12 cellular contexts compared by ENCODE assay signal in genomic region chr4:150970685-150971151, GRCh38. TPM values are rescaled to one million over a fixed set of nuclear protein-coding genes. Genes with fewer than 3 reads are reported as not detected.
DNase-seq lines count a peak whose midpoint lies in the region; ATAC-seq, FAIRE-seq and TF ChIP-seq lines count a peak whose summit lies in the region.
"Had no signal": no experiment of that assay in that cellular context is flagged by ENCODE, and none has a peak within 500 bp of the region (broad histone marks: within the 10 kb centered on the region; RNA-seq: fewer than 3 reads in every experiment).

No MANE protein-coding gene starts in this region.

- H3K4me3 Mint-ChIP-seq in natural killer cell treated with Interleukin-12 subunit alpha and Interleukin-12 subunit beta and Interleukin-15 and Interleukin-18, amount 100 ng/mL, for 72 hours: peak overlapping the region; percentile 18
- no peak overlapping the region for H3K4me3 Mint-ChIP-seq in natural killer cell
- peak overlapping the region in 1 of 2 donors; percentile 11 for H3K4me3 Mint-ChIP-seq in stimulated activated naive CD8-positive, alpha-beta T cell treated with anti-CD3 and anti-CD28 coated beads, Interleukin-15, amount 100 ng/mL, for 72 hours

- peak; percentile 65 to 85 for ATAC-seq in natural killer cell treated with Interleukin-12 subunit alpha and Interleukin-12 subunit beta and Interleukin-15 and Interleukin-18, amount 100 ng/mL, for 72 hours
- ATAC-seq in natural killer cell (no peak), GM21786 (IDR thresholded peaks at IDR 0.05; ENCODE audit: unreplicated experiment) (peak; percentile 48), HG03378 (IDR thresholded peaks at IDR 0.05; ENCODE audit: unreplicated experiment) (peak; percentile 87)
- peak; percentile 95 for ATAC-seq in stimulated activated naive CD8-positive, alpha-beta T cell treated with anti-CD3 and anti-CD28 coated beads, Interleukin-15, amount 100 ng/mL, for 72 hours

- TF ChIP-seq CTCF in natural killer cell (IDR thresholded peaks at IDR 0.05): no peak
- no peak for TF ChIP-seq CTCF in kidney (IDR thresholded peaks at IDR 0.05; ENCODE audit: borderline replicate concordance, extremely low read depth, insufficient read depth)

- no peaks in the 10 kb centered on the region for H3K27me3 Mint-ChIP-seq in natural killer cell treated with Interleukin-12 subunit alpha and Interleukin-12 subunit beta and Interleukin-15 and Interleukin-18, amount 100 ng/mL, for 72 hours
- no peaks in the 10 kb centered on the region for H3K27me3 Mint-ChIP-seq in natural killer cell (ENCODE audit: low read depth in 2 of 2)
- H3K27me3 Mint-ChIP-seq in stimulated activated naive CD8-positive, alpha-beta T cell treated with anti-CD3 and anti-CD28 coated beads, Interleukin-15, amount 100 ng/mL, for 72 hours: no peaks in the 10 kb centered on the region

- H3K27ac Mint-ChIP-seq in natural killer cell treated with Interleukin-12 subunit alpha and Interleukin-12 subunit beta and Interleukin-15 and Interleukin-18, amount 100 ng/mL, for 72 hours: no peak overlapping the region
- H3K27ac Mint-ChIP-seq in natural killer cell: no peak overlapping the region
- H3K27ac Mint-ChIP-seq in stimulated activated naive CD8-positive, alpha-beta T cell treated with anti-CD3 and anti-CD28 coated beads, Interleukin-15, amount 100 ng/mL, for 72 hours: peak overlapping the region; percentile 12 to 17

- peaks cover 0 to 3% of the 10 kb centered on the region in 2 donors for H3K9me3 ChIP-seq in kidney (ENCODE audit: control insufficient read depth in 1 of 2, low read length in 2 of 2)
- H3K9me3 ChIP-seq: spleen had no signal

- H3K9me3 Mint-ChIP-seq in natural killer cell treated with Interleukin-12 subunit alpha and Interleukin-12 subunit beta and Interleukin-15 and Interleukin-18, amount 100 ng/mL, for 72 hours: no peaks in the 10 kb centered on the region
- H3K9me3 Mint-ChIP-seq in natural killer cell: no peaks in the 10 kb centered on the region
- H3K9me3 Mint-ChIP-seq in stimulated activated naive CD8-positive, alpha-beta T cell treated with anti-CD3 and anti-CD28 coated beads, Interleukin-15, amount 100 ng/mL, for 72 hours: peaks cover 0 to 7% of the 10 kb centered on the region in 2 donors

- H3K4me1 ChIP-seq in kidney (ENCODE audit: control insufficient read depth in 1 of 2, insufficient read depth in 1 of 2, low read depth in 1 of 2, low read length in 2 of 2): no peaks in the 10 kb centered on the region

- no peaks in the 10 kb centered on the region for H3K36me3 ChIP-seq in kidney (ENCODE audit: control insufficient read depth in 1 of 2, insufficient read depth in 2 of 2, low read length in 2 of 2)
- H3K36me3 ChIP-seq: spleen had no signal

- DNase-seq in natural killer cell treated with Interleukin-12 subunit alpha and Interleukin-12 subunit beta and Interleukin-15 and Interleukin-18, amount 100 ng/mL, for 72 hours (ENCODE audit: low spot score): no peak
- DNase-seq in natural killer cell: no peak
- no peak for DNase-seq in stimulated activated naive CD8-positive, alpha-beta T cell treated with anti-CD3 and anti-CD28 coated beads, Interleukin-15, amount 100 ng/mL, for 72 hours
- no peak for DNase-seq in NCI-H345 treated with DMSO at 0.1 percent for 48 hours (lab: John Stamatoyannopoulos, UW; ENCODE audit: unreplicated experiment)
- no peak for DNase-seq in NOMO-1 (lab: John Stamatoyannopoulos, UW; ENCODE audit: unreplicated experiment in 2 of 2)
- DNase-seq in kidney: no peak
- DNase-seq: spleen had no signal

- intact Hi-C loops in natural killer cell (cut with micrococcal nuclease): no loop called here
- intact Hi-C loops in kidney (cut with DNase I): no loop called here

- H3K9ac ChIP-seq in kidney (ENCODE audit: low read length in 2 of 2): no peak overlapping the region
- H3K9ac ChIP-seq: KMS-11 had no signal

- H3K36me3 Mint-ChIP-seq in natural killer cell treated with Interleukin-12 subunit alpha and Interleukin-12 subunit beta and Interleukin-15 and Interleukin-18, amount 100 ng/mL, for 72 hours: no peaks in the 10 kb centered on the region
- no peaks in the 10 kb centered on the region for H3K36me3 Mint-ChIP-seq in natural killer cell

- H3K27ac ChIP-seq in kidney (ENCODE audit: low read depth in 2 of 2, low read length in 2 of 2): no peak overlapping the region
- H3K27ac ChIP-seq: KMS-11, spleen had no signal

- H3K4me1 Mint-ChIP-seq in natural killer cell treated with Interleukin-12 subunit alpha and Interleukin-12 subunit beta and Interleukin-15 and Interleukin-18, amount 100 ng/mL, for 72 hours (ENCODE audit: low read depth in 2 of 2): peaks cover 35 to 49% of the 10 kb centered on the region in 2 donors
- H3K4me1 Mint-ChIP-seq in natural killer cell: peaks cover 31 to 66% of the 10 kb centered on the region in 2 donors
- H3K4me1 Mint-ChIP-seq in stimulated activated naive CD8-positive, alpha-beta T cell treated with anti-CD3 and anti-CD28 coated beads, Interleukin-15, amount 100 ng/mL, for 72 hours: peaks cover 54% of the 10 kb centered on the region

- no peak overlapping the region for H3K4me3 ChIP-seq in kidney (ENCODE audit: low read length in 2 of 2)
- H3K4me3 ChIP-seq: spleen had no signal

- FAIRE-seq in kidney (lab: Jason Lieb, UNC): no peak
- FAIRE-seq: colon, TTC549 had no signal

RNA-seq across cellular contexts. Expression of gene LRBA, which starts 44.4 kb away (rescaled TPM):
- 10 to 100 TPM; 37.7 to 70.5 TPM for total RNA-seq in natural killer cell treated with Interleukin-12 subunit alpha and Interleukin-12 subunit beta and Interleukin-15 and Interleukin-18, amount 100 ng/mL, for 72 hours
- total RNA-seq in natural killer cell: 10 to 100 TPM; 72.1 to 87.6 (median 83.1) TPM
- 76.7 TPM for total RNA-seq in kidney
- polyA plus RNA-seq in kidney (ENCODE audit: insufficient read depth, low read depth, low replicate concordance): 20.3 TPM

Comparison
In these comparisons a context has a peak if more than half of its experiments do, and no peak if none do; other contexts are left out.
1. ATAC-seq: peak in natural killer cell treated with Interleukin-12 subunit alpha and Interleukin-12 subunit beta and Interleukin-15 and Interleukin-18, amount 100 ng/mL, for 72 hours (2 of 2), GM21786 (single experiment), HG03378 (single experiment) and stimulated activated naive CD8-positive, alpha-beta T cell treated with anti-CD3 and anti-CD28 coated beads, Interleukin-15, amount 100 ng/mL, for 72 hours (single experiment); none in natural killer cell (0 of 3).
2. H3K27ac Mint-ChIP-seq: peak in stimulated activated naive CD8-positive, alpha-beta T cell treated with anti-CD3 and anti-CD28 coated beads, Interleukin-15, amount 100 ng/mL, for 72 hours (2 of 2); none in natural killer cell treated with Interleukin-12 subunit alpha and Interleukin-12 subunit beta and Interleukin-15 and Interleukin-18, amount 100 ng/mL, for 72 hours (0 of 2) and natural killer cell (0 of 2).